ENCODE assay signal across 28 cellular contexts in genomic region chr9:118596374-118597015, GRCh38.
"Had no signal": no experiment of that assay in that cellular context is flagged by ENCODE, and none has a peak within 500 bp of the region (broad histone marks: within the 10 kb centered on the region; RNA-seq: fewer than 3 reads in every experiment).

No MANE protein-coding gene starts in this region.

- H3K36me3 ChIP-seq: cardiac muscle cell, colonic mucosa, gastrocnemius medialis, neural progenitor cell, stomach, tibial artery, upper lobe of right lung had no signal

- H3K4me1 ChIP-seq: colonic mucosa, gastrocnemius medialis, tibial artery, upper lobe of right lung had no signal

- H3K36me3 Mint-ChIP-seq: activated naive CD4-positive, alpha-beta T cell treated with anti-CD3 and anti-CD28 coated beads, Interleukin-2, amount 50 U/mL, for 72 hours; brain; natural killer cell; neural progenitor cell; stimulated activated memory B cell treated with anti-CD40 and anti-IgM and Interleukin-4, amounts not matched to agents 10 μg/mL and 1 μg/mL and 100 μg/mL, for 72 hours; T-cell had no signal

- H3K27ac Mint-ChIP-seq: activated naive CD4-positive, alpha-beta T cell treated with anti-CD3 and anti-CD28 coated beads, Interleukin-2, amount 50 U/mL, for 72 hours; activated T-cell treated with anti-CD3 and anti-CD28 coated beads, Interleukin-2, amount 50 U/mL, for 72 hours; effector memory CD8-positive, alpha-beta T cell; natural killer cell; neural progenitor cell; stimulated activated memory B cell treated with anti-CD40 and anti-IgM and Interleukin-4, amounts not matched to agents 10 μg/mL and 1 μg/mL and 100 μg/mL, for 72 hours; T-cell had no signal

- H2AFZ ChIP-seq: hepatocyte, neural progenitor cell had no signal

- H3K9ac ChIP-seq: neural progenitor cell had no signal

- H3K79me2 ChIP-seq: hepatocyte had no signal

- H3K27me3 ChIP-seq: cardiac muscle cell, colonic mucosa, dorsolateral prefrontal cortex, gastrocnemius medialis, hepatocyte, neural progenitor cell, stomach, tibial artery, upper lobe of right lung had no signal

- H3K4me3 Mint-ChIP-seq: activated T-cell treated with anti-CD3 and anti-CD28 coated beads, Interleukin-2, amount 50 U/mL, for 72 hours; brain; effector memory CD8-positive, alpha-beta T cell; natural killer cell; neural progenitor cell; stimulated activated memory B cell treated with anti-CD40 and anti-IgM and Interleukin-4, amounts not matched to agents 10 μg/mL and 1 μg/mL and 100 μg/mL, for 72 hours; T-cell had no signal

- H3K9me3 ChIP-seq: colonic mucosa, gastrocnemius medialis, stomach, tibial artery, upper lobe of right lung had no signal

- DNase-seq: activated CD4-positive, alpha-beta T cell treated with anti-CD3 and anti-CD28 coated beads for 4 hours; activated CD4-positive, alpha-beta T cell treated with anti-CD3 and anti-CD28 coated beads, Interleukin-2, amount 50 U/mL, for 4 hours; activated CD4-positive, CD25-positive, alpha-beta regulatory T cell; activated naive CD4-positive, alpha-beta T cell; activated T-cell treated with anti-CD3 and anti-CD28 coated beads for 4 hours; activated T-cell treated with anti-CD3 and anti-CD28 coated beads, Interleukin-2, amount 50 U/mL, for 72 hours; colonic mucosa; effector memory CD8-positive, alpha-beta T cell; erythroblast; gastrocnemius medialis; kidney; natural killer cell; stimulated activated CD4-positive, alpha-beta T cell treated with anti-CD3 and anti-CD28 coated beads, Interleukin-1b, Interleukin-23, amount 100 ng/mL, for 48 hours; stimulated activated CD4-positive, alpha-beta T cell treated with anti-CD3 and anti-CD28 coated beads, Interleukin-4, amount 100 ng/mL, for 4 hours; stimulated activated CD8-positive, alpha-beta memory T cell treated with anti-CD3 and anti-CD28 coated beads, Interleukin-4, amount 100 ng/mL, for 48 hours; stomach; T-cell; tibial artery; upper lobe of right lung had no signal

- H3K4me2 ChIP-seq: hepatocyte, neural progenitor cell had no signal

- H3K27me3 Mint-ChIP-seq: brain; effector memory CD8-positive, alpha-beta T cell; stimulated activated memory B cell treated with anti-CD40 and anti-IgM and Interleukin-4, amounts not matched to agents 10 μg/mL and 1 μg/mL and 100 μg/mL, for 72 hours; T-cell had no signal

- H3K27ac ChIP-seq: cardiac muscle cell, colonic mucosa, dorsolateral prefrontal cortex, gastrocnemius medialis, hepatocyte, neural progenitor cell, stomach, tibial artery, upper lobe of right lung had no signal

- H3K4me3 ChIP-seq: cardiac muscle cell, colonic mucosa, dorsolateral prefrontal cortex, gastrocnemius medialis, hepatocyte, lung, neural progenitor cell, stomach, tibial artery, upper lobe of right lung had no signal

- H3K4me1 Mint-ChIP-seq: natural killer cell; stimulated activated memory B cell treated with anti-CD40 and anti-IgM and Interleukin-4, amounts not matched to agents 10 μg/mL and 1 μg/mL and 100 μg/mL, for 72 hours; T-cell had no signal

- H3K9me3 Mint-ChIP-seq: brain, neural progenitor cell had no signal

- ATAC-seq: activated naive CD4-positive, alpha-beta T cell treated with anti-CD3 and anti-CD28 coated beads, Interleukin-2, amount 50 U/mL, for 72 hours; activated T-cell treated with anti-CD3 and anti-CD28 coated beads, Interleukin-2, amount 50 U/mL, for 72 hours; effector memory CD8-positive, alpha-beta T cell; gastrocnemius medialis; natural killer cell; sciatic nerve; stimulated activated memory B cell treated with anti-CD40 and anti-IgM and Interleukin-4, amounts not matched to agents 10 μg/mL and 1 μg/mL and 100 μg/mL, for 72 hours; T-cell had no signal
